Comparison of ENCODE assay signal across 9 cellular contexts in genomic region chr13:27791146-27791900, GRCh38.
DNase-seq lines count a peak whose midpoint lies in the region; TF ChIP-seq lines count a peak whose summit lies in the region.
"Had no signal": no experiment of that assay in that cellular context is flagged by ENCODE, and none has a peak within 500 bp of the region (broad histone marks: within the 10 kb centered on the region; RNA-seq: fewer than 3 reads in every experiment).

No MANE protein-coding gene starts in this region.

- peaks cover 28% of the 10 kb centered on the region for H3K4me1 Mint-ChIP-seq in nephron

- H3K9me3 ChIP-seq in BLaER1 (peaks cover 69% of the 10 kb centered on the region), HEK293 (ENCODE audit: control insufficient read depth, insufficient read depth, low read depth, low read length) (no peaks in the 10 kb centered on the region)

- H3K4me3 Mint-ChIP-seq in nephron, result peak overlapping the region; percentile 12 to 47 (median 34)

- peak overlapping the region; percentile 60 for H3K4me2 ChIP-seq in BLaER1

- H4K20me1 ChIP-seq in BLaER1, result peaks cover 3% of the 10 kb centered on the region; the same call in 1 of the 2 replicates

- H3K36me3 ChIP-seq in BLaER1, result no peaks in the 10 kb centered on the region
- no peaks in the 10 kb centered on the region for H3K36me3 ChIP-seq in HEK293 (ENCODE audit: control insufficient read depth in 2 of 2, insufficient read depth in 1 of 2, low read length in 2 of 2)
- H3K36me3 ChIP-seq: cardiac muscle cell had no signal

- H3K27ac ChIP-seq in BLaER1 (no peak overlapping the region), HEK293 (ENCODE audit: extremely low read depth, low read depth, low read length) (no peak overlapping the region)
- H3K27ac ChIP-seq: cardiac muscle cell had no signal

- DNase-seq in astrocyte of the cerebellum (ENCODE audit: low read depth) (no peak), NCI-H2029 (lab: John Stamatoyannopoulos, UW) (no peak), HuH-7.5 (ENCODE audit: low spot score) (no peak), GM19240 (ENCODE audit: insufficient read length, low spot score) (no peak), posterior cingulate gyrus (no peak)

- no peak overlapping the region for H3K27ac Mint-ChIP-seq in nephron

- no peak overlapping the region for H3K9ac ChIP-seq in BLaER1

- peaks cover 95% of the 10 kb centered on the region for H3K27me3 ChIP-seq in BLaER1

- POLR2A ChIA-PET in HEK293 (lab: Yijun Ruan, JAX), result no interaction called here

- H3K27me3 Mint-ChIP-seq in nephron (ENCODE audit: low read depth), result peaks cover 98% of the 10 kb centered on the region

- intact Hi-C loops in posterior cingulate gyrus (cut with DNase I), result no loop called here

- no peak for TF ChIP-seq CTCF in HEK293 (tag by site-specific recombination; IDR thresholded peaks at IDR 0.05)
- TF ChIP-seq CTCF in astrocyte of the cerebellum (IDR thresholded peaks at IDR 0.05; ENCODE audit: low read depth, low read length, missing control alignments), result no peak
- no peak for TF ChIP-seq CTCF in nephron (IDR thresholded peaks at IDR 0.05; ENCODE audit: unreplicated experiment in 3 of 3)

- no peaks in the 10 kb centered on the region for H3K36me3 Mint-ChIP-seq in nephron (ENCODE audit: low read depth)

- H3K9me3 Mint-ChIP-seq in nephron, result peaks cover 12% of the 10 kb centered on the region

- H3K4me1 ChIP-seq in BLaER1 (no peaks in the 10 kb centered on the region), HEK293 (ENCODE audit: control insufficient read depth, insufficient read depth, low read length) (no peaks in the 10 kb centered on the region; the same call in 1 of the 2 replicates)

- CTCF ChIA-PET in HEK293 (lab: Yijun Ruan, JAX), result interaction anchor here (0.9 kb wide), 1 partner anchor 20 kb away, joined by 3 read pairs; no protein-coding TSS in a partner anchor

- in situ Hi-C loops in astrocyte of the cerebellum (cut with HindIII; ENCODE audit: low sequenced_read_pairs), result no loop called here

- peak overlapping the region; percentile 36 for H3K4me3 ChIP-seq in BLaER1
- peak overlapping the region; percentile 12 for H3K4me3 ChIP-seq in HEK293 (ENCODE audit: low read depth, low read length)
- peak overlapping the region; percentile 10 for H3K4me3 ChIP-seq in astrocyte of the cerebellum (ENCODE audit: low read depth, low read length)
- H3K4me3 ChIP-seq: cardiac muscle cell had no signal

TF ChIP-seq in HEK293, 187 proteins besides CTCF, POLR2A, EP300 and RAD21:
- TF ChIP-seq ZNF624 (tag by site-specific recombination; IDR thresholded peaks at IDR 0.05), result no peak
- no peak for TF ChIP-seq HOXC10 (CRISPR knock-in tag; IDR thresholded peaks at IDR 0.05)
- TF ChIP-seq ZNF335 (tag by site-specific recombination; conservative IDR thresholded peaks at IDR 0.05), result peak; percentile 51
- TF ChIP-seq ZBTB17 (tag by site-specific recombination; IDR thresholded peaks at IDR 0.05), result peak; percentile 61
- 0 out of 2 replicates have a peak, but pooled peaks have one; percentile 30 for TF ChIP-seq ZBTB48 (tag by site-specific recombination; IDR thresholded peaks at IDR 0.05)
- peak; percentile 79 for TF ChIP-seq ZBTB20 (tag by site-specific recombination; IDR thresholded peaks at IDR 0.05)
- no peak for TF ChIP-seq ZNF623 (tag by site-specific recombination; IDR thresholded peaks at IDR 0.05)
- 0 out of 2 replicates have a peak, but pooled peaks have one; percentile 13 for TF ChIP-seq SP2 (tag by site-specific recombination; IDR thresholded peaks at IDR 0.05)
- peak; percentile 37; the same call in 1 of the 2 replicates for TF ChIP-seq ZFHX2 (tag by site-specific recombination; conservative IDR thresholded peaks at IDR 0.05)
- peak; percentile 59 for TF ChIP-seq KLF1 (tag by site-specific recombination; IDR thresholded peaks at IDR 0.05)
- no peak for TF ChIP-seq ZNF16 (tag by site-specific recombination; IDR thresholded peaks at IDR 0.05; ENCODE audit: low read depth)
